ENCODE assay signal across 7 cellular contexts in the genomic region with DNA sequence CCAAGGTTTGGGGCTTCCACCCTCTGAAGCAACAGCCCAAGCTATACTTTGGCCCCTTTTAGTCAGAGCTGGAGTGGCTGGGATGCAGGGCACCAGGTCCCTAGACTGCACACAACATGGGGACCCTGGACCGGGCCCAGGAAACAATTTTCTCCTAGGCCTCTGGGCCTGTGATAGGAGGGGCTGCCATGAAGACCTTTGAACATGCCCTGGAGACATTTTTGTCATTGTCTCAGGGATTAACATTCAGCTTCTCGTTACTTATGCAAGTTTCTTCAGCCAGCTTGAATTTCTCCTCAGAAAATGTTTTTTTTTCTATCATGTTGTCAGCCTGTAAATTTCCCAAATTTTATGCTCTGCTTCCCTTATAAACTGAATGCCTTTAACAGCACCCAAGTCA.
"Had no signal": no experiment of that assay in that cellular context is flagged by ENCODE, and none has a peak within 500 bp of the region (broad histone marks: within the 10 kb centered on the region; RNA-seq: fewer than 3 reads in every experiment).

No MANE protein-coding gene starts in this region.

- ATAC-seq: GM23338, HCT116 had no signal

- H3K27ac Mint-ChIP-seq: GM23338, HFFc6 had no signal

- H3K4me2 ChIP-seq: GM23338 had no signal

- H2AFZ ChIP-seq: GM23248, GM23338 had no signal

- H3K4me3 Mint-ChIP-seq: GM23338, H9, HFFc6 had no signal

- H3K27ac ChIP-seq: GM23248 had no signal

- H3K9me3 Mint-ChIP-seq: HFFc6 had no signal

- H3K4me3 ChIP-seq: GM23248, GM23338 had no signal

- H3K9ac ChIP-seq: GM23248 had no signal

- DNase-seq: GM23248, GOT3, H7, H9, HFFc6 had no signal
